Comparison of ENCODE assay signal across 1 cellular context in genomic region chr4:84218002-84218401, GRCh38.
TF ChIP-seq lines count a peak whose summit lies in the region.

No MANE protein-coding gene starts in this region.

TF ChIP-seq in WTC11, 78 proteins besides CTCF, POLR2A, EP300 and RAD21 (continued from another document):
- TF ChIP-seq AFF4 (CRISPR knock-in tag; IDR thresholded peaks at IDR 0.05; ENCODE audit: borderline replicate concordance) = no peak
- no peak for TF ChIP-seq IRF1 (CRISPR knock-in tag; IDR thresholded peaks at IDR 0.05)
- no peak for TF ChIP-seq NFYB (CRISPR knock-in tag; conservative IDR thresholded peaks at IDR 0.05; ENCODE audit: low read depth)
- TF ChIP-seq CREM (CRISPR knock-in tag; IDR thresholded peaks at IDR 0.05) = no peak
- TF ChIP-seq, protein P1, sequence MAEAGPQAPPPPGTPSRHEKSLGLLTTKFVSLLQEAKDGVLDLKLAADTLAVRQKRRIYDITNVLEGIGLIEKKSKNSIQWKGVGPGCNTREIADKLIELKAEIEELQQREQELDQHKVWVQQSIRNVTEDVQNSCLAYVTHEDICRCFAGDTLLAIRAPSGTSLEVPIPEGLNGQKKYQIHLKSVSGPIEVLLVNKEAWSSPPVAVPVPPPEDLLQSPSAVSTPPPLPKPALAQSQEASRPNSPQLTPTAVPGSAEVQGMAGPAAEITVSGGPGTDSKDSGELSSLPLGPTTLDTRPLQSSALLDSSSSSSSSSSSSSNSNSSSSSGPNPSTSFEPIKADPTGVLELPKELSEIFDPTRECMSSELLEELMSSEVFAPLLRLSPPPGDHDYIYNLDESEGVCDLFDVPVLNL (CRISPR knock-in tag; IDR thresholded peaks at IDR 0.05; ENCODE audit: borderline replicate concordance, low read depth) = no peak
TF ChIP-seq in WTC11: peak in this region for 0.
